Comparison of ENCODE assay signal across 8 cellular contexts in the genomic region with DNA sequence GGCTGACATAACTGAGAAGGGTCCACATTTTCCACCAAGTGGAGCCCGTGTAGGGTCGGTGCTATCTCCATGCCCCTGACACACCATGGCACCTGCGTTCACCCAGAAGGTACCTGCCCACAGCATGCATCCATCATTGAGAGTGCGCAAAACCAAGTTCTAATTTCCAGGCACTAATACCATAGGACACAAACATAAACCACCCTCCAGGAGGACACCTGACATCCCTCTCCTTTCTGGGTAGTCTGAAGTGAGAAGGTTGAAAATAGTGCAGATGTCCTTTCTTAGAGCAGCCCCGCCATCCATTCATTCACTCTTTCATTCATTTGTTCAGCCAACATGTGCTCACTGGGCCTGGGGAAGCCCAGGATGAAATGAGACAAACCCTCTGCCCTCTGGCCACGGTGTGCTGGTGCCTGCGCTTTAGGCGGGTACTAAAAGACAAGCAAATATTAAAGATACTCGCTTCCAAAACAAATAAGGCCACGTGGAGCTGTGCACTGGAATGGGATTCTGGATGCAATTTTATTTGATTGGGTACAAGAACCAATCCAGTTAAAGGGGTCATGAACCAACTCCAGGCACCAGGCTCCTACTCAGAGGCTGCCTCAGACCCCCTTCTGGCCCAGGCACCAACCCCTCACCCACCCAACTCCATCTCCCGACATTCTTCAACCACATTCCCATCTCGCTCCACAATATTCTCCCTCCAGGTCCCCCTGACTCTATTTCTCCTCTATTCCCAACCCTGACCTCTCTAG. TPM values are rescaled to one million over a fixed set of nuclear protein-coding genes. Genes with fewer than 3 reads are reported as not detected.
A peak's percentile ranks its signal among the peaks of the same experiment; 100 is the strongest.
DNase-seq lines count a peak whose midpoint lies in the region; ATAC-seq and TF ChIP-seq lines count a peak whose summit lies in the region.

No MANE protein-coding gene starts in this region.

- H3K4me2 ChIP-seq in PC-3 (ENCODE audit: low read length) (peak overlapping the region; percentile 100), parathyroid adenoma (ENCODE audit: low read length) (peak overlapping the region; percentile 96)

- no peak overlapping the region for H3K27ac Mint-ChIP-seq in CD8-positive, alpha-beta T cell

- no peaks in the 10 kb centered on the region for H3K36me3 Mint-ChIP-seq in CD8-positive, alpha-beta T cell

- H3K27ac ChIP-seq in CD8-positive, alpha-beta T cell (ENCODE audit: low read depth, low read length): no peak overlapping the region
- H3K27ac ChIP-seq in PC-3 (ENCODE audit: low read length): no peak overlapping the region
- H3K27ac ChIP-seq in esophagus muscularis mucosa (replicated peaks in 1 of 4): peak overlapping the region in 3 of 4 donors; percentile 58 to 70 (median 68)
- H3K27ac ChIP-seq in parathyroid adenoma: no peak overlapping the region

- TF ChIP-seq EP300 in esophagus muscularis mucosa (IDR thresholded peaks at IDR 0.05): no peak

- POLR2A ChIA-PET in CD8-positive, alpha-beta T cell (lab: Charles Lee): interaction anchor here (1.0 kb wide), 1 partner anchor 56 kb away, joined by 3 read pairs; no protein-coding TSS in a partner anchor
- POLR2A ChIA-PET in PC-3 (lab: Charles Lee; ENCODE audit: unreplicated experiment): interaction anchor here (0.6 to 1.1 kb wide), 3 partner anchors 11 to 302 kb away, joined by 3 to 6 read pairs (median 3); no protein-coding TSS in a partner anchor

- H3K9ac ChIP-seq in PC-3 (ENCODE audit: low read length): peak overlapping the region; percentile 80
- H3K9ac ChIP-seq in parathyroid adenoma: peak overlapping the region; percentile 8

- H3K27me3 ChIP-seq in CD8-positive, alpha-beta T cell (ENCODE audit: insufficient read depth, low read length): no peaks in the 10 kb centered on the region
- H3K27me3 ChIP-seq in PC-3 (ENCODE audit: low read length) (no peaks in the 10 kb centered on the region), esophagus muscularis mucosa (no peaks in the 10 kb centered on the region), parathyroid adenoma (ENCODE audit: control insufficient read depth, insufficient read depth, low read length) (no peaks in the 10 kb centered on the region)

- TF ChIP-seq CTCF in CD8-positive, alpha-beta T cell (IDR thresholded peaks at IDR 0.05): no peak
- TF ChIP-seq CTCF in PC-3 (conservative IDR thresholded peaks at IDR 0.05; ENCODE audit: low read depth, low read length) (no peak), esophagus muscularis mucosa (IDR thresholded peaks at IDR 0.05) (no peak), parathyroid adenoma (IDR thresholded peaks at IDR 0.05) (no peak)

- peaks cover 5% of the 10 kb centered on the region for H3K4me1 ChIP-seq in CD8-positive, alpha-beta T cell (ENCODE audit: insufficient read depth, low read length)
- H3K4me1 ChIP-seq in PC-3 (ENCODE audit: insufficient read depth, low read length) (peaks cover 8% of the 10 kb centered on the region), esophagus muscularis mucosa (peaks cover 20 to 57% (median 33%) of the 10 kb centered on the region in 4 donors), parathyroid adenoma (peaks cover 27% of the 10 kb centered on the region)

- TSS peak; percentile 27 for BruUV-seq in PC-3 (replicated peaks; lab: Mats Ljungman, UMichigan)

- ATAC-seq in CD8-positive, alpha-beta T cell: no peak
- ATAC-seq in PC-3: peak; percentile 11; the same call in 1 of the 2 replicates
- ATAC-seq in GM21786 (IDR thresholded peaks at IDR 0.05; ENCODE audit: unreplicated experiment): no peak
- no peak for ATAC-seq in HG02840 (IDR thresholded peaks at IDR 0.05; ENCODE audit: low FRiP score, unreplicated experiment)

- no peaks in the 10 kb centered on the region for H3K9me3 ChIP-seq in CD8-positive, alpha-beta T cell (ENCODE audit: low read length)
- H3K9me3 ChIP-seq in PC-3 (ENCODE audit: low read length) (no peaks in the 10 kb centered on the region), esophagus muscularis mucosa (peaks cover 0 to 4% (median 0%) of the 10 kb centered on the region in 4 donors), parathyroid adenoma (ENCODE audit: control insufficient read depth, low read length) (no peaks in the 10 kb centered on the region)

- no peaks in the 10 kb centered on the region for H3K9me3 Mint-ChIP-seq in CD8-positive, alpha-beta T cell

- H3F3A ChIP-seq in PC-3 (ENCODE audit: low read length, unreplicated experiment): no peaks in the 10 kb centered on the region

- H3K4me3 ChIP-seq in CD8-positive, alpha-beta T cell (ENCODE audit: low read depth, low read length): no peak overlapping the region
- H3K4me3 ChIP-seq in PC-3 (ENCODE audit: low read length) (peak overlapping the region; percentile 91), esophagus muscularis mucosa (peak overlapping the region; percentile 76 to 90 (median 78)), parathyroid adenoma (ENCODE audit: low read depth, low read length) (peak overlapping the region; percentile 75)

- no peaks in the 10 kb centered on the region for H3K9me2 ChIP-seq in PC-3 (replicated peaks; ENCODE audit: low read length)

- TF ChIP-seq POLR2A in esophagus muscularis mucosa (IDR thresholded peaks at IDR 0.05; ENCODE audit: low read depth): no peak

- peak overlapping the region; percentile 86 for H3K4me3 Mint-ChIP-seq in CD8-positive, alpha-beta T cell

- 45% methylated on average over 10 of the region's 12 CpGs for WGBS in esophagus muscularis mucosa

- H3K27me3 Mint-ChIP-seq in CD8-positive, alpha-beta T cell (ENCODE audit: low read depth): peaks cover 11% of the 10 kb centered on the region

- intact Hi-C loops in CD8-positive, alpha-beta T cell (cut with DNase I, micrococcal nuclease): no loop called here
- intact Hi-C loops in PC-3 (cut with micrococcal nuclease): no loop called here
- intact Hi-C loops in esophagus muscularis mucosa (cut with DNase I): loop anchor here (5.0 kb wide), 2 partner anchors 53 to 513 kb away; no protein-coding TSS in a partner anchor

- peaks cover 28% of the 10 kb centered on the region for H3K79me2 ChIP-seq in PC-3 (ENCODE audit: low read length)
- peaks cover 23% of the 10 kb centered on the region for H3K79me2 ChIP-seq in parathyroid adenoma

- CTCF ChIA-PET in CD8-positive, alpha-beta T cell (lab: Charles Lee): no interaction called here
- CTCF ChIA-PET in PC-3 (lab: Charles Lee): interaction anchor here (1.1 to 1.2 kb wide), 2 partner anchors 19 to 57 kb away, joined by 4 to 11 read pairs; no protein-coding TSS in a partner anchor

- H2AFZ ChIP-seq in PC-3 (ENCODE audit: low read length) (peak overlapping the region; percentile 85), parathyroid adenoma (peak overlapping the region; percentile 67)

- no peaks in the 10 kb centered on the region for H4K20me1 ChIP-seq in PC-3 (ENCODE audit: low read length)

- no peaks in the 10 kb centered on the region for H3K36me3 ChIP-seq in CD8-positive, alpha-beta T cell (ENCODE audit: insufficient read depth, low read length)
- H3K36me3 ChIP-seq in PC-3 (ENCODE audit: low read depth, low read length) (no peaks in the 10 kb centered on the region), esophagus muscularis mucosa (no peaks in the 10 kb centered on the region), parathyroid adenoma (ENCODE audit: control insufficient read depth, insufficient read depth, low read length) (no peaks in the 10 kb centered on the region)

- DNase-seq in CD8-positive, alpha-beta T cell: no peak
- DNase-seq in PC-3: no peak
- no peak for DNase-seq in esophagus muscularis mucosa (ENCODE audit: extremely low spot score)
- DNase-seq in NCI-H510A treated with DMSO at 0.1 percent for 48 hours (lab: John Stamatoyannopoulos, UW): no peak
- DNase-seq in GM19240 (ENCODE audit: insufficient read length, low spot score): no peak

- peaks cover 5% of the 10 kb centered on the region for H3K4me1 Mint-ChIP-seq in CD8-positive, alpha-beta T cell (ENCODE audit: low read depth)

RNA-seq across cellular contexts. Expression of a gene that starts 1.2 kb away (rescaled TPM):
- total RNA-seq in CD8-positive, alpha-beta T cell: 1 to 10 TPM in 1 of 2 experiments, under 1 TPM in 1; 0.25 to 1.2 TPM
- total RNA-seq in PC-3 (2014; rRNA removed) (43.2 and 45.6 TPM in 2 replicates), esophagus muscularis mucosa (100 to 1,000 TPM in 2 of 4 donors, 10 to 100 TPM in 2; 54.4 to 148 (median 113) TPM)

Comparison
In these comparisons a context has a peak if more than half of its experiments do, and no peak if none do; other contexts are left out.
1. H3K27ac ChIP-seq: peak in esophagus muscularis mucosa (3 of 4); none in CD8-positive, alpha-beta T cell (single experiment), PC-3 (single experiment) and parathyroid adenoma (single experiment).
2. RNA of a gene that starts 1.2 kb away (total RNA-seq): 54.4 to 148 TPM in esophagus muscularis mucosa and 43.2 to 45.6 TPM in PC-3; 0.25 to 1.2 TPM in CD8-positive, alpha-beta T cell; every median in the first group is over 10 times any median in the second.